In genomic region chr14:103989034-103989433, GRCh38 we compare ENCODE assay signal across 34 cellular contexts. TPM values are rescaled to one million over a fixed set of nuclear protein-coding genes. Genes with fewer than 3 reads are reported as not detected.
"Had no signal": no experiment of that assay in that cellular context is flagged by ENCODE, and none has a peak within 500 bp of the region (broad histone marks: within the 10 kb centered on the region; RNA-seq: fewer than 3 reads in every experiment).

No MANE protein-coding gene starts in this region.

- H3K4me1 Mint-ChIP-seq: mesothelial cell of epicardium, naive B cell had no signal

- H3K27me3 ChIP-seq: left lung had no signal

- DNase-seq: dermis blood vessel endothelial cell; dorsolateral prefrontal cortex; effector CD4-positive, alpha-beta T cell; effector memory CD4-positive, alpha-beta T cell; erythroblast; esophagus squamous epithelium; foreskin fibroblast; foreskin melanocyte; gastrocnemius medialis; glutamatergic neuron; head of caudate nucleus; heart right ventricle; hippocampal formation; left cardiac atrium; left lung; left ventricle myocardium superior; lower lobe of right lung; mesenchymal stem cell; mucosa of descending colon; naive B cell had no signal

- H3K9me3 ChIP-seq: gastrocnemius medialis, lower lobe of right lung had no signal

- FAIRE-seq: colon, endometrium, islet of Langerhans, keratinocyte had no signal

- H3K4me1 ChIP-seq: esophagus squamous epithelium, gastrocnemius medialis, heart right ventricle, left lung, lower lobe of right lung had no signal

- H3K36me3 Mint-ChIP-seq: mesothelial cell of epicardium had no signal

- H3K4me3 ChIP-seq: coronary artery, dorsolateral prefrontal cortex, esophagus squamous epithelium, gastrocnemius medialis, heart right ventricle, left lung, lower lobe of right lung, mucosa of descending colon had no signal

- H3K27ac ChIP-seq: coronary artery, dorsolateral prefrontal cortex, epithelial cell of prostate, esophagus squamous epithelium, gastrocnemius medialis, heart right ventricle, left lung, lower lobe of right lung had no signal

- H3K27ac Mint-ChIP-seq: mesothelial cell of epicardium, naive B cell had no signal

- ATAC-seq: esophagus mucosa, gastrocnemius medialis, heart right ventricle, left cardiac atrium, left lung, left ventricle myocardium superior, lower lobe of right lung, mucosa of descending colon had no signal

- H3K4me3 Mint-ChIP-seq: mesothelial cell of epicardium, naive B cell had no signal

- H3K36me3 ChIP-seq: esophagus squamous epithelium, gastrocnemius medialis, heart right ventricle, left lung, lower lobe of right lung had no signal

RNA-seq across cellular contexts. Expression of gene RD3L, which starts 46.7 kb away (rescaled TPM):
- total RNA-seq: dermis blood vessel endothelial cell, dorsolateral prefrontal cortex, esophagus mucosa, esophagus squamous epithelium, gastrocnemius medialis, glomerular endothelial cell, kidney epithelial cell, left lung, lower leg skin, lower lobe of right lung, lung microvascular endothelial cell, mesenteric fat pad, mesothelial cell of epicardium, mucosa of descending colon, myocyte had no signal
- polyA plus RNA-seq: keratinocyte had no signal
